ENCODE assay signal across 31 cellular contexts in genomic region chr2:116153729-116154128, GRCh38.
DNase-seq lines count a peak whose midpoint lies in the region; ATAC-seq, FAIRE-seq and TF ChIP-seq lines count a peak whose summit lies in the region.
"Had no signal": no experiment of that assay in that cellular context is flagged by ENCODE, and none has a peak within 500 bp of the region (broad histone marks: within the 10 kb centered on the region; RNA-seq: fewer than 3 reads in every experiment).

No MANE protein-coding gene starts in this region.

- H3K4me2 ChIP-seq in HepG2 (ENCODE audit: low read depth, low read length): no peak overlapping the region
- peak overlapping the region; percentile 32; the same call in 1 of the 2 replicates for H3K4me2 ChIP-seq in PC-9
- H3K4me2 ChIP-seq: A549; BLaER1; BLaER1 treated with 17β-estradiol and CSF1 and Interleukin-3, amounts not matched to agents 10 nM and 100 nM had no signal

- H3K27ac ChIP-seq in HepG2 (ENCODE audit: extremely low read length, insufficient read depth, low read length): no peak overlapping the region
- H3K27ac ChIP-seq in right lobe of liver: no peak overlapping the region
- no peak overlapping the region for H3K27ac ChIP-seq in PC-9
- H3K27ac ChIP-seq: A549; BLaER1; BLaER1 treated with 17β-estradiol and CSF1 and Interleukin-3, amounts not matched to agents 10 nM and 100 nM; C4-2B had no signal

- ATAC-seq in HepG2 (no peak), right lobe of liver (no peak)
- ATAC-seq: A549; CD8-positive, alpha-beta T cell had no signal

- H3K79me2 ChIP-seq in HepG2 (ENCODE audit: insufficient read depth, low read length) (no peaks in the 10 kb centered on the region), PC-9 (ENCODE audit: low read depth) (no peaks in the 10 kb centered on the region)

- DNase-seq in HepG2 (ENCODE audit: low spot score) (no peak), right lobe of liver (no peak), PC-9 (no peak), NCI-H2171 (lab: John Stamatoyannopoulos, UW) (no peak)
- no peak for DNase-seq in activated T-cell treated with anti-CD3 and anti-CD28 coated beads, Interleukin-2, amount 50 U/mL, for 1 hour
- DNase-seq: 8988T; ACHN; AML-193; BE2C; C1 segment of cervical spinal cord; Caco-2; Calu3; CD4-positive, alpha-beta memory T cell; CD4-positive, alpha-beta T cell; CD4-positive, CD25-positive, alpha-beta regulatory T cell; CD8-positive, alpha-beta memory T cell; CD8-positive, alpha-beta T cell; COR-L47; DMS 273 treated with DMSO at 0.1 percent for 48 hours; DMS153; DMS53; DMS79; DMS79 treated with DMSO at 0.1 percent for 48 hours; DND-41; EL had no signal

- no peaks in the 10 kb centered on the region for H3F3A ChIP-seq in PC-9 (ENCODE audit: insufficient read depth, low read depth)

- H2AFZ ChIP-seq in HepG2 (ENCODE audit: low read length) (no peak overlapping the region), PC-9 (no peak overlapping the region), neuron (ENCODE audit: low read depth, low read length) (peak overlapping the region; percentile 26)

- H3K27me3 ChIP-seq in HepG2 (ENCODE audit: control insufficient read depth in 1 of 2, insufficient read depth in 2 of 2, low read length in 2 of 2) (no peaks in the 10 kb centered on the region), right lobe of liver (no peaks in the 10 kb centered on the region), PC-9 (ENCODE audit: insufficient read depth, low read depth) (no peaks in the 10 kb centered on the region), neuron (ENCODE audit: insufficient read depth, low read length) (no peaks in the 10 kb centered on the region)
- H3K27me3 ChIP-seq: BE2C; BLaER1; BLaER1 treated with 17β-estradiol and CSF1 and Interleukin-3, amounts not matched to agents 10 nM and 100 nM had no signal

- in situ Hi-C loops in HepG2 (cut with HindIII; ENCODE audit: extremely low pct_ligation_motif_present, low pct_unique_long_range_greater_than_20kb): no loop called here

- no peak overlapping the region for H3K9ac ChIP-seq in HepG2 (ENCODE audit: insufficient read depth, low read depth, low read length)
- H3K9ac ChIP-seq: BLaER1; BLaER1 treated with 17β-estradiol and CSF1 and Interleukin-3, amounts not matched to agents 10 nM and 100 nM had no signal

- POLR2A ChIA-PET in HepG2 (lab: Yijun Ruan, JAX): no interaction called here
- POLR2A ChIA-PET in PC-9 (lab: Charles Lee; ENCODE audit: unreplicated experiment): no interaction called here

- H3K9me3 ChIP-seq in HepG2 (ENCODE audit: low read length) (peaks cover 94% of the 10 kb centered on the region), right lobe of liver (no peaks in the 10 kb centered on the region), PC-9 (ENCODE audit: insufficient read depth, low read depth) (no peaks in the 10 kb centered on the region), neuron (ENCODE audit: low read length) (no peaks in the 10 kb centered on the region)
- H3K9me3 ChIP-seq: BE2C, BLaER1 had no signal

- TF ChIP-seq CTCF in HepG2 (CRISPR knock-in tag; IDR thresholded peaks at IDR 0.05): no peak
- TF ChIP-seq CTCF in right lobe of liver (IDR thresholded peaks at IDR 0.05): no peak
- no peak for TF ChIP-seq CTCF in PC-9 (conservative IDR thresholded peaks at IDR 0.05)

- no peak for FAIRE-seq in HepG2 (lab: Jason Lieb, UNC)
- FAIRE-seq: A549, D721Med had no signal

- no peaks in the 10 kb centered on the region for H4K20me1 ChIP-seq in HepG2 (ENCODE audit: insufficient read depth, low read length)
- H4K20me1 ChIP-seq in PC-9 (ENCODE audit: insufficient read depth): no peaks in the 10 kb centered on the region
- H4K20me1 ChIP-seq: BLaER1; BLaER1 treated with 17β-estradiol and CSF1 and Interleukin-3, amounts not matched to agents 10 nM and 100 nM had no signal

- H3K4me3 ChIP-seq in HepG2 (replicated peaks in 1 of 3; ENCODE audit: insufficient read depth in 1 of 3, low read depth in 2 of 3, low read length in 3 of 3): no peak overlapping the region
- H3K4me3 ChIP-seq in right lobe of liver: no peak overlapping the region
- no peak overlapping the region for H3K4me3 ChIP-seq in PC-9
- no peak overlapping the region for H3K4me3 ChIP-seq in neuron (ENCODE audit: low read length)
- H3K4me3 ChIP-seq: A549; BLaER1; BLaER1 treated with 17β-estradiol and CSF1 and Interleukin-3, amounts not matched to agents 10 nM and 100 nM had no signal

- H3K9me2 ChIP-seq in PC-9 (ENCODE audit: insufficient read depth): no peaks in the 10 kb centered on the region

- 3% methylated on average over 3 of the region's 3 CpGs for WGBS in HepG2 (ENCODE audit: low lambda C conversion rate)
- 25% methylated on average over 3 of the region's 3 CpGs for WGBS in right lobe of liver (ENCODE audit: insufficient coverage, low coverage, low lambda C conversion rate, missing lambda C conversion rate)

- H3K4me1 ChIP-seq in HepG2 (ENCODE audit: insufficient read depth, low read length) (no peaks in the 10 kb centered on the region), right lobe of liver (no peaks in the 10 kb centered on the region), PC-9 (replicated peaks; ENCODE audit: insufficient read depth) (no peaks in the 10 kb centered on the region), neuron (ENCODE audit: insufficient read depth, low read length) (no peaks in the 10 kb centered on the region)
- H3K4me1 ChIP-seq: A549; BE2C; BLaER1; BLaER1 treated with 17β-estradiol and CSF1 and Interleukin-3, amounts not matched to agents 10 nM and 100 nM; Caco-2 had no signal

- BruUV-seq in HepG2 (replicated peaks; lab: Mats Ljungman, UMichigan): no TSS peak
- no TSS peak for BruUV-seq in PC-9 (replicated peaks; lab: Mats Ljungman, UMichigan)

- TF ChIP-seq POLR2A in HepG2 (IDR thresholded peaks at IDR 0.05; ENCODE audit: insufficient read depth in 1 of 2, low read depth in 2 of 2, low read length in 2 of 2) (no peak), right lobe of liver (IDR thresholded peaks at IDR 0.05) (no peak)

- H3K36me3 ChIP-seq in HepG2 (replicated peaks in 1 of 2; ENCODE audit: control insufficient read depth in 1 of 2, insufficient read depth in 2 of 2, low read length in 2 of 2) (no peaks in the 10 kb centered on the region), right lobe of liver (no peaks in the 10 kb centered on the region), PC-9 (ENCODE audit: low read depth) (no peaks in the 10 kb centered on the region), neuron (ENCODE audit: insufficient read depth, low read length) (no peaks in the 10 kb centered on the region)
- H3K36me3 ChIP-seq: BE2C; BLaER1; BLaER1 treated with 17β-estradiol and CSF1 and Interleukin-3, amounts not matched to agents 10 nM and 100 nM had no signal

- intact Hi-C loops in HepG2 (cut with micrococcal nuclease; ENCODE audit: unreplicated experiment) (no loop called here), right lobe of liver (cut with DNase I) (no loop called here), PC-9 (cut with micrococcal nuclease; ENCODE audit: unreplicated experiment) (no loop called here)

- TF ChIP-seq RAD21 in HepG2 (CRISPR knock-in tag; IDR thresholded peaks at IDR 0.05): no peak

- no peak for TF ChIP-seq EP300 in HepG2 (IDR thresholded peaks at IDR 0.05; ENCODE audit: low read depth in 2 of 2, low read length in 2 of 2)
- TF ChIP-seq EP300 in HepG2 (CRISPR knock-in tag; IDR thresholded peaks at IDR 0.05; ENCODE audit: borderline replicate concordance): no peak

- CTCF ChIA-PET in HepG2 (lab: Yijun Ruan, JAX; ENCODE audit: low intra/inter-chr PET ratio, low total read pairs): no interaction called here
- CTCF ChIA-PET in PC-9 (lab: Charles Lee): no interaction called here

TF ChIP-seq in HepG2, 621 proteins besides CTCF, POLR2A, EP300 and RAD21:
- TF ChIP-seq SIX1 (CRISPR knock-in tag; IDR thresholded peaks at IDR 0.05; ENCODE audit: borderline replicate concordance) (no peak), ATF7 (IDR thresholded peaks at IDR 0.05) (peak; percentile 91), ATF7 (CRISPR knock-in tag; IDR thresholded peaks at IDR 0.05) (no peak)
TF ChIP-seq in HepG2: peak in this region for 1.
